ENCODE assay signal across 1 cellular context in the genomic region with DNA sequence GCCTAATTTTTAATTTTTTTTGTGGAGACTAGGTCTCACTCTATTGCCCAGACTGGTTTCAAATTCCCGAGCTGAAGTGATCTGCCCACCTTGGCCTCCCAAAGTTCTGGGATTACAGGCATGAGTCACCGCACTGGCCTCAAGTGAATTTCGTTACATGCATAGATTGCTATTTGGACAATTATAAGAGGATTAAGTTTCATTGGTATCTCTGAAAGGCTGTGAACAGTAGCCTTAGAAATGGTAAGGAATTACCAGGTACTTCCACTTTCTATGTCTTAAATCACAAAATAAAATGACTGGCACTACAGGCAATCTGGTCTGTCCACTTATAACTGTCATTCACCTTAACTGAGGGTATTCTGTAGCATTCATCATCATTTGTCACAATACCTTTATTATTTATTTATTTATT.
TF ChIP-seq lines count a peak whose summit lies in the region.

No MANE protein-coding gene starts in this region.

TF ChIP-seq in HEK293, 187 proteins besides CTCF, POLR2A, EP300 and RAD21 (continued from another document and continues in another):
- TF ChIP-seq, protein P1, sequence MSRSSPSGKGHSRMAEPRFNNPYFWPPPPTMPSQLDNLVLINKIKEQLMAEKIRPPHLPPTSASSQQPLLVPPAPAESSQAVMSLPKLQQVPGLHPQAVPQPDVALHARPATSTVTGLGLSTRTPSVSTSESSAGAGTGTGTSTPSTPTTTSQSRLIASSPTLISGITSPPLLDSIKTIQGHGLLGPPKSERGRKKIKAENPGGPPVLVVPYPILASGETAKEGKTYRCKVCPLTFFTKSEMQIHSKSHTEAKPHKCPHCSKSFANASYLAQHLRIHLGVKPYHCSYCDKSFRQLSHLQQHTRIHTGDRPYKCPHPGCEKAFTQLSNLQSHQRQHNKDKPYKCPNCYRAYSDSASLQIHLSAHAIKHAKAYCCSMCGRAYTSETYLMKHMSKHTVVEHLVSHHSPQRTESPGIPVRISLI (tag by site-specific recombination; IDR thresholded peaks at IDR 0.05), result peak; percentile 92
- TF ChIP-seq ZNF600 (tag by site-specific recombination; IDR thresholded peaks at IDR 0.05) (peak; percentile 53; the same call in 1 of the 2 replicates), ZNF488 (tag by site-specific recombination; IDR thresholded peaks at IDR 0.05) (no peak), ZNF629 (tag by site-specific recombination; IDR thresholded peaks at IDR 0.05) (peak; percentile 89), IKZF3 (tag by site-specific recombination; IDR thresholded peaks at IDR 0.05) (peak; percentile 87), ZFP69B (tag by site-specific recombination; IDR thresholded peaks at IDR 0.05) (peak; percentile 60; the same call in 1 of the 2 replicates), ZSCAN30 (tag by site-specific recombination; IDR thresholded peaks at IDR 0.05) (peak; percentile 33; the same call in 1 of the 2 replicates), ZNF274 (IDR thresholded peaks at IDR 0.05; ENCODE audit: low read length) (no peak), ZNF274 (tag by site-specific recombination; IDR thresholded peaks at IDR 0.05; ENCODE audit: borderline replicate concordance) (no peak), WT1 (tag by site-specific recombination; IDR thresholded peaks at IDR 0.05) (peak; percentile 57; the same call in 1 of the 2 replicates), ZNF24 (tag by site-specific recombination; IDR thresholded peaks at IDR 0.05) (peak; percentile 89), FEZF1 (tag by site-specific recombination; IDR thresholded peaks at IDR 0.05) (peak; percentile 65), ZNF350 (tag by site-specific recombination; IDR thresholded peaks at IDR 0.05) (no peak), ZFHX2 (tag by site-specific recombination; conservative IDR thresholded peaks at IDR 0.05) (peak; percentile 60; the same call in 1 of the 2 replicates), ZBTB21 (tag by site-specific recombination; IDR thresholded peaks at IDR 0.05) (peak; percentile 58), ZNF121 (tag by site-specific recombination; IDR thresholded peaks at IDR 0.05) (0 out of 2 replicates have a peak, but pooled peaks have one; percentile 6), ZNF184 (tag by site-specific recombination; IDR thresholded peaks at IDR 0.05) (no peak), YY2 (tag by site-specific recombination; IDR thresholded peaks at IDR 0.05) (no peak), ZNF391 (tag by site-specific recombination; IDR thresholded peaks at IDR 0.05; ENCODE audit: borderline replicate concordance, low read depth) (peak; percentile 49; the same call in 1 of the 2 replicates), PRDM1 (tag by site-specific recombination; IDR thresholded peaks at IDR 0.05) (peak; percentile 96), ZNF266 (tag by site-specific recombination; IDR thresholded peaks at IDR 0.05; ENCODE audit: low read depth) (no peak), GFI1B (tag by site-specific recombination; IDR thresholded peaks at IDR 0.05) (peak; percentile 43; the same call in 1 of the 2 replicates), ZNF335 (tag by site-specific recombination; conservative IDR thresholded peaks at IDR 0.05) (0 out of 2 replicates have a peak, but pooled peaks have one; percentile 30), ZNF366 (tag by site-specific recombination; conservative IDR thresholded peaks at IDR 0.05) (peak; percentile 93), ZFP37 (tag by site-specific recombination; IDR thresholded peaks at IDR 0.05) (peak; percentile 71; the same call in 1 of the 2 replicates), ZNF596 (tag by site-specific recombination; IDR thresholded peaks at IDR 0.05) (no peak), GLI4 (tag by site-specific recombination; IDR thresholded peaks at IDR 0.05) (no peak), ZSCAN16 (tag by site-specific recombination; IDR thresholded peaks at IDR 0.05) (no peak; the same call in 1 of the 2 replicates), ZNF830 (tag by site-specific recombination; IDR thresholded peaks at IDR 0.05; ENCODE audit: low read depth) (no peak), ZSCAN23 (tag by site-specific recombination; IDR thresholded peaks at IDR 0.05) (no peak), PRDM6 (tag by site-specific recombination; IDR thresholded peaks at IDR 0.05) (peak; percentile 77; the same call in 1 of the 2 replicates), SCRT2 (tag by site-specific recombination; IDR thresholded peaks at IDR 0.05) (peak; percentile 43; the same call in 1 of the 2 replicates), TRIM28 (IDR thresholded peaks at IDR 0.05; ENCODE audit: borderline replicate concordance, low read length) (no peak; the same call in 1 of the 2 replicates), TSHZ1 (tag by site-specific recombination; IDR thresholded peaks at IDR 0.05; ENCODE audit: borderline replicate concordance) (peak; percentile 70; the same call in 1 of the 2 replicates), ZNF530 (tag by site-specific recombination; IDR thresholded peaks at IDR 0.05; ENCODE audit: low read depth) (no peak), ZNF558 (tag by site-specific recombination; IDR thresholded peaks at IDR 0.05) (0 out of 2 replicates have a peak, but pooled peaks have one; percentile 67), ZNF48 (tag by site-specific recombination; IDR thresholded peaks at IDR 0.05) (no peak), KLF8 (tag by site-specific recombination; IDR thresholded peaks at IDR 0.05) (peak; percentile 85), SP3 (tag by site-specific recombination; IDR thresholded peaks at IDR 0.05) (peak; percentile 44; the same call in 1 of the 2 replicates), SP7 (tag by site-specific recombination; IDR thresholded peaks at IDR 0.05) (peak; percentile 98), ZNF202 (tag by site-specific recombination; IDR thresholded peaks at IDR 0.05; ENCODE audit: borderline replicate concordance) (no peak), KLF10 (tag by site-specific recombination; IDR thresholded peaks at IDR 0.05) (peak; percentile 88), GLIS1 (tag by site-specific recombination; IDR thresholded peaks at IDR 0.05) (peak; percentile 80)
- TF ChIP-seq, protein P2, sequence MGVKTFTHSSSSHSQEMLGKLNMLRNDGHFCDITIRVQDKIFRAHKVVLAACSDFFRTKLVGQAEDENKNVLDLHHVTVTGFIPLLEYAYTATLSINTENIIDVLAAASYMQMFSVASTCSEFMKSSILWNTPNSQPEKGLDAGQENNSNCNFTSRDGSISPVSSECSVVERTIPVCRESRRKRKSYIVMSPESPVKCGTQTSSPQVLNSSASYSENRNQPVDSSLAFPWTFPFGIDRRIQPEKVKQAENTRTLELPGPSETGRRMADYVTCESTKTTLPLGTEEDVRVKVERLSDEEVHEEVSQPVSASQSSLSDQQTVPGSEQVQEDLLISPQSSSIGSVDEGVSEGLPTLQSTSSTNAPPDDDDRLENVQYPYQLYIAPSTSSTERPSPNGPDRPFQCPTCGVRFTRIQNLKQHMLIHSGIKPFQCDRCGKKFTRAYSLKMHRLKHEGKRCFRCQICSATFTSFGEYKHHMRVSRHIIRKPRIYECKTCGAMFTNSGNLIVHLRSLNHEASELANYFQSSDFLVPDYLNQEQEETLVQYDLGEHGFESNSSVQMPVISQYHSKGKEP (tag by site-specific recombination; IDR thresholded peaks at IDR 0.05), result peak; percentile 68
- TF ChIP-seq, protein P3, sequence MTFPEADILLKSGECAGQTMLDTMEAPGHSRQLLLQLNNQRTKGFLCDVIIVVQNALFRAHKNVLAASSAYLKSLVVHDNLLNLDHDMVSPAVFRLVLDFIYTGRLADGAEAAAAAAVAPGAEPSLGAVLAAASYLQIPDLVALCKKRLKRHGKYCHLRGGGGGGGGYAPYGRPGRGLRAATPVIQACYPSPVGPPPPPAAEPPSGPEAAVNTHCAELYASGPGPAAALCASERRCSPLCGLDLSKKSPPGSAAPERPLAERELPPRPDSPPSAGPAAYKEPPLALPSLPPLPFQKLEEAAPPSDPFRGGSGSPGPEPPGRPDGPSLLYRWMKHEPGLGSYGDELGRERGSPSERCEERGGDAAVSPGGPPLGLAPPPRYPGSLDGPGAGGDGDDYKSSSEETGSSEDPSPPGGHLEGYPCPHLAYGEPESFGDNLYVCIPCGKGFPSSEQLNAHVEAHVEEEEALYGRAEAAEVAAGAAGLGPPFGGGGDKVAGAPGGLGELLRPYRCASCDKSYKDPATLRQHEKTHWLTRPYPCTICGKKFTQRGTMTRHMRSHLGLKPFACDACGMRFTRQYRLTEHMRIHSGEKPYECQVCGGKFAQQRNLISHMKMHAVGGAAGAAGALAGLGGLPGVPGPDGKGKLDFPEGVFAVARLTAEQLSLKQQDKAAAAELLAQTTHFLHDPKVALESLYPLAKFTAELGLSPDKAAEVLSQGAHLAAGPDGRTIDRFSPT (tag by site-specific recombination; IDR thresholded peaks at IDR 0.05), result peak; percentile 88
- TF ChIP-seq, protein P4, sequence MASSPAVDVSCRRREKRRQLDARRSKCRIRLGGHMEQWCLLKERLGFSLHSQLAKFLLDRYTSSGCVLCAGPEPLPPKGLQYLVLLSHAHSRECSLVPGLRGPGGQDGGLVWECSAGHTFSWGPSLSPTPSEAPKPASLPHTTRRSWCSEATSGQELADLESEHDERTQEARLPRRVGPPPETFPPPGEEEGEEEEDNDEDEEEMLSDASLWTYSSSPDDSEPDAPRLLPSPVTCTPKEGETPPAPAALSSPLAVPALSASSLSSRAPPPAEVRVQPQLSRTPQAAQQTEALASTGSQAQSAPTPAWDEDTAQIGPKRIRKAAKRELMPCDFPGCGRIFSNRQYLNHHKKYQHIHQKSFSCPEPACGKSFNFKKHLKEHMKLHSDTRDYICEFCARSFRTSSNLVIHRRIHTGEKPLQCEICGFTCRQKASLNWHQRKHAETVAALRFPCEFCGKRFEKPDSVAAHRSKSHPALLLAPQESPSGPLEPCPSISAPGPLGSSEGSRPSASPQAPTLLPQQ (tag by site-specific recombination; IDR thresholded peaks at IDR 0.05), result peak; percentile 68; the same call in 1 of the 2 replicates
- TF ChIP-seq, protein P5, sequence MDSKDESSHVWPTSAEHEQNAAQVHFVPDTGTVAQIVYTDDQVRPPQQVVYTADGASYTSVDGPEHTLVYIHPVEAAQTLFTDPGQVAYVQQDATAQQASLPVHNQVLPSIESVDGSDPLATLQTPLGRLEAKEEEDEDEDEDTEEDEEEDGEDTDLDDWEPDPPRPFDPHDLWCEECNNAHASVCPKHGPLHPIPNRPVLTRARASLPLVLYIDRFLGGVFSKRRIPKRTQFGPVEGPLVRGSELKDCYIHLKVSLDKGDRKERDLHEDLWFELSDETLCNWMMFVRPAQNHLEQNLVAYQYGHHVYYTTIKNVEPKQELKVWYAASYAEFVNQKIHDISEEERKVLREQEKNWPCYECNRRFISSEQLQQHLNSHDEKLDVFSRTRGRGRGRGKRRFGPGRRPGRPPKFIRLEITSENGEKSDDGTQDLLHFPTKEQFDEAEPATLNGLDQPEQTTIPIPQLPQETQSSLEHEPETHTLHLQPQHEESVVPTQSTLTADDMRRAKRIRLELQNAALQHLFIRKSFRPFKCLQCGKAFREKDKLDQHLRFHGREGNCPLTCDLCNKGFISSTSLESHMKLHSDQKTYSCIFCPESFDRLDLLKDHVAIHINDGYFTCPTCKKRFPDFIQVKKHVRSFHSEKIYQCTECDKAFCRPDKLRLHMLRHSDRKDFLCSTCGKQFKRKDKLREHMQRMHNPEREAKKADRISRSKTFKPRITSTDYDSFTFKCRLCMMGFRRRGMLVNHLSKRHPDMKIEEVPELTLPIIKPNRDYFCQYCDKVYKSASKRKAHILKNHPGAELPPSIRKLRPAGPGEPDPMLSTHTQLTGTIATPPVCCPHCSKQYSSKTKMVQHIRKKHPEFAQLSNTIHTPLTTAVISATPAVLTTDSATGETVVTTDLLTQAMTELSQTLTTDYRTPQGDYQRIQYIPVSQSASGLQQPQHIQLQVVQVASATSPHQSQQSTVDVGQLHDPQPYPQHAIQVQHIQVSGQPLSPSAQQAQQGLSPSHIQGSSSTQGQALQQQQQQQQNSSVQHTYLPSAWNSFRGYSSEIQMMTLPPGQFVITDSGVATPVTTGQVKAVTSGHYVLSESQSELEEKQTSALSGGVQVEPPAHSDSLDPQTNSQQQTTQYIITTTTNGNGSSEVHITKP (tag by site-specific recombination; IDR thresholded peaks at IDR 0.05), result peak; percentile 54; the same call in 1 of the 2 replicates
